9 cellular contexts compared by ENCODE assay signal in genomic region chr2:84919885-84920580, GRCh38. TPM values are rescaled to one million over a fixed set of nuclear protein-coding genes. Genes with fewer than 3 reads are reported as not detected.
A peak's percentile ranks its signal among the peaks of the same experiment; 100 is the strongest.
DNase-seq lines count a peak whose midpoint lies in the region; ATAC-seq, FAIRE-seq and TF ChIP-seq lines count a peak whose summit lies in the region.
"Had no signal": no experiment of that assay in that cellular context is flagged by ENCODE, and none has a peak within 500 bp of the region (broad histone marks: within the 10 kb centered on the region; RNA-seq: fewer than 3 reads in every experiment).

No MANE protein-coding gene starts in this region.

- peak; percentile 60 for FAIRE-seq in kidney (lab: Jason Lieb, UNC)
- FAIRE-seq: islet of Langerhans had no signal

- H3K4me3 ChIP-seq in kidney (ENCODE audit: low read length in 2 of 2): no peak overlapping the region

- no peaks in the 10 kb centered on the region for H3K9me3 ChIP-seq in kidney (ENCODE audit: control insufficient read depth in 1 of 2, low read length in 2 of 2)

- intact Hi-C loops in kidney (cut with DNase I): loop anchor here (10.0 kb wide), 1 partner anchor 365 kb away; no protein-coding TSS in a partner anchor

- H3K27ac ChIP-seq in kidney (ENCODE audit: low read depth in 2 of 2, low read length in 2 of 2): peak overlapping the region; percentile 63 to 81

- H3K4me1 ChIP-seq in kidney (ENCODE audit: control insufficient read depth in 1 of 2, insufficient read depth in 1 of 2, low read depth in 1 of 2, low read length in 2 of 2): peaks cover 2 to 5% of the 10 kb centered on the region in 2 donors

- no peak overlapping the region for H3K9ac ChIP-seq in kidney (ENCODE audit: low read length in 2 of 2)

- DNase-seq in SHP77 (lab: John Stamatoyannopoulos, UW) (peak; percentile 34 to 40), SHP77 treated with DMSO at 0.1 percent for 48 hours (lab: John Stamatoyannopoulos, UW) (no peak), NAMALWA (ENCODE audit: low spot score) (peak; percentile 55), amniotic stem cell (lab: John Stamatoyannopoulos, UW) (peak; percentile 89), kidney (peak; percentile 58), UCSD-AML1 (lab: John Stamatoyannopoulos, UW; ENCODE audit: unreplicated experiment) (no peak)
- DNase-seq in stimulated activated CD8-positive, alpha-beta memory T cell treated with anti-CD3 and anti-CD28 coated beads, Interleukin-7, amount 100 ng/mL, for 4 hours (ENCODE audit: low read depth in 2 of 2): peak; percentile 49 to 51

- ATAC-seq in HG02588 (IDR thresholded peaks at IDR 0.05; ENCODE audit: unreplicated experiment): peak; percentile 45

- no peaks in the 10 kb centered on the region for H3K36me3 ChIP-seq in kidney (ENCODE audit: control insufficient read depth in 1 of 2, insufficient read depth in 2 of 2, low read length in 2 of 2)

- TF ChIP-seq CTCF in kidney (IDR thresholded peaks at IDR 0.05; ENCODE audit: borderline replicate concordance, extremely low read depth, insufficient read depth): no peak

RNA-seq across cellular contexts. Expression of gene TMSB10, which starts 14.6 kb away (rescaled TPM):
- 1,610 TPM for total RNA-seq in kidney
- polyA plus RNA-seq in kidney (ENCODE audit: insufficient read depth, low read depth, low replicate concordance): 2,277 TPM

RNA-seq across cellular contexts. Expression of gene TRABD2A, which starts 39.1 kb away (rescaled TPM):
- 3.4 TPM for total RNA-seq in kidney
- polyA plus RNA-seq in kidney (ENCODE audit: insufficient read depth, low read depth, low replicate concordance): 2.1 TPM

RNA-seq across cellular contexts. Expression of gene KCMF1, which starts 50.9 kb away (rescaled TPM):
- 64.3 TPM for total RNA-seq in kidney
- 21.0 TPM for polyA plus RNA-seq in kidney (ENCODE audit: insufficient read depth, low read depth, low replicate concordance)

Comparison
In these comparisons a context has a peak if more than half of its experiments do, and no peak if none do; other contexts are left out.
1. DNase-seq: peak in SHP77 (2 of 2), NAMALWA (single experiment), amniotic stem cell (single experiment), kidney (single experiment) and stimulated activated CD8-positive, alpha-beta memory T cell treated with anti-CD3 and anti-CD28 coated beads, Interleukin-7, amount 100 ng/mL, for 4 hours (2 of 2); none in SHP77 treated with DMSO at 0.1 percent for 48 hours (single experiment) and UCSD-AML1 (single experiment).